1 cellular context compared by ENCODE assay signal in the genomic region with DNA sequence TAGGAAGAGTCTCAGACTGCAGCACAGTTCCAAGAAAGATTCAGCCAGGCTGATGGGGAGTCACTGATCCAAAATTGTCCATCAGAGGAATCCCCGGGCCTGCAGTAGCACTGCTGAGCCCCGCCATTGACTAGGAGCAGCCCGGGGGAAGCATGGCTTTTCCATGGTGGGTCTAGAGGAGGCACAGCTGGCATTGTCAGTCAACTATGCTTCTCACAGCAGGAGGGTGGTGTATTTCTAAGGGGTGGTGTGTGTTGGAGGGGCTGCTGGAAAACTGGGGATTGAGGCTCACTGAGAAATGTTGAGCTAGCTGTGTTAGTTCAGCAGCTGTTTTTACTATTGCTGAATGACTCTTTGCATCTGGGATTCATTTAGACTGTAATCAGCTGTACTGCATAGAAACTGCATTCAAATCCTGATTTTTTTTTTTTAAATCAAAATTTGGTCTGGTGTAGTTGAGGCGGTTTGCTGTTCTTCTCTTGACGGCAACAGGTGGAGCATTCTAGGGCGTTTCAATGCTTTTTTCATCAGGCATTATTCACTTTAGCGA.
TF ChIP-seq lines count a peak whose summit lies in the region.

No MANE protein-coding gene starts in this region.

TF ChIP-seq in H1, 55 proteins besides CTCF, POLR2A, EP300 and RAD21:
- TF ChIP-seq POU5F1 (IDR thresholded peaks at IDR 0.05; ENCODE audit: low read depth, low read length) (no peak), YY1 (IDR thresholded peaks at IDR 0.05; ENCODE audit: low read depth, low read length) (0 out of 2 replicates have a peak, but pooled peaks have one; percentile 26), TBP (IDR thresholded peaks at IDR 0.05; ENCODE audit: low read depth, low read length) (no peak), PHF8 (conservative IDR thresholded peaks at IDR 0.05; ENCODE audit: low read depth, low read length) (no peak)
- TF ChIP-seq, protein P1, sequence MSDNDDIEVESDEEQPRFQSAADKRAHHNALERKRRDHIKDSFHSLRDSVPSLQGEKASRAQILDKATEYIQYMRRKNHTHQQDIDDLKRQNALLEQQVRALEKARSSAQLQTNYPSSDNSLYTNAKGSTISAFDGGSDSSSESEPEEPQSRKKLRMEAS (IDR thresholded peaks at IDR 0.05), result 0 out of 2 replicates have a peak, but pooled peaks have one; percentile 9
